Comparison of ENCODE assay signal across 1 cellular context in the genomic region with DNA sequence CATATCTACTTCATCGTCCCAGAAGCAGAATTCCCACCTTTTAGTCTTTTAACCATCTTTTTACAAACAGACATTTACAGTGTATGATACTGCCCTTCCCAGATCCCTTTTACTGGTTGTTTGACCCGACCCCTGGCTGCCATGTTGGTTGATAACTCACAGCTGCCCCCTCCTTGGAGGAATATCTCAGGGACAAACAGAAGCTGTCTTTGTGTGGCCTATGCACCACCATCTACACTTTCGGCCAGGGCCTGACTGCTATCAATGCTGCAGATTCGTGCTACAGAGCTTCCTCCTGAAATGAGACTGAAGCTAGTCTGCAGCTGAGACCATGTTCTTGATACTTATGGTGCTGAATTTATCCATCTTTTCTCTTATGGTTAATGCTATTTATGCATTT.
TF ChIP-seq lines count a peak whose summit lies in the region.

No MANE protein-coding gene starts in this region.

TF ChIP-seq in WTC11, 78 proteins besides CTCF, POLR2A, EP300 and RAD21 (continued from another document):
- TF ChIP-seq, protein P1, sequence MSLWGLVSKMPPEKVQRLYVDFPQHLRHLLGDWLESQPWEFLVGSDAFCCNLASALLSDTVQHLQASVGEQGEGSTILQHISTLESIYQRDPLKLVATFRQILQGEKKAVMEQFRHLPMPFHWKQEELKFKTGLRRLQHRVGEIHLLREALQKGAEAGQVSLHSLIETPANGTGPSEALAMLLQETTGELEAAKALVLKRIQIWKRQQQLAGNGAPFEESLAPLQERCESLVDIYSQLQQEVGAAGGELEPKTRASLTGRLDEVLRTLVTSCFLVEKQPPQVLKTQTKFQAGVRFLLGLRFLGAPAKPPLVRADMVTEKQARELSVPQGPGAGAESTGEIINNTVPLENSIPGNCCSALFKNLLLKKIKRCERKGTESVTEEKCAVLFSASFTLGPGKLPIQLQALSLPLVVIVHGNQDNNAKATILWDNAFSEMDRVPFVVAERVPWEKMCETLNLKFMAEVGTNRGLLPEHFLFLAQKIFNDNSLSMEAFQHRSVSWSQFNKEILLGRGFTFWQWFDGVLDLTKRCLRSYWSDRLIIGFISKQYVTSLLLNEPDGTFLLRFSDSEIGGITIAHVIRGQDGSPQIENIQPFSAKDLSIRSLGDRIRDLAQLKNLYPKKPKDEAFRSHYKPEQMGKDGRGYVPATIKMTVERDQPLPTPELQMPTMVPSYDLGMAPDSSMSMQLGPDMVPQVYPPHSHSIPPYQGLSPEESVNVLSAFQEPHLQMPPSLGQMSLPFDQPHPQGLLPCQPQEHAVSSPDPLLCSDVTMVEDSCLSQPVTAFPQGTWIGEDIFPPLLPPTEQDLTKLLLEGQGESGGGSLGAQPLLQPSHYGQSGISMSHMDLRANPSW (CRISPR knock-in tag; conservative IDR thresholded peaks at IDR 0.05; ENCODE audit: low read depth), result no peak
- TF ChIP-seq PRRX2 (CRISPR knock-in tag; IDR thresholded peaks at IDR 0.05) (no peak), ZNF121 (CRISPR knock-in tag; IDR thresholded peaks at IDR 0.05) (no peak), HMGA2 (CRISPR knock-in tag; IDR thresholded peaks at IDR 0.05) (no peak)
- TF ChIP-seq, protein P2, sequence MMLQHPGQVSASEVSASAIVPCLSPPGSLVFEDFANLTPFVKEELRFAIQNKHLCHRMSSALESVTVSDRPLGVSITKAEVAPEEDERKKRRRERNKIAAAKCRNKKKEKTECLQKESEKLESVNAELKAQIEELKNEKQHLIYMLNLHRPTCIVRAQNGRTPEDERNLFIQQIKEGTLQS (CRISPR knock-in tag; conservative IDR thresholded peaks at IDR 0.05), result no peak
- TF ChIP-seq, protein P3, sequence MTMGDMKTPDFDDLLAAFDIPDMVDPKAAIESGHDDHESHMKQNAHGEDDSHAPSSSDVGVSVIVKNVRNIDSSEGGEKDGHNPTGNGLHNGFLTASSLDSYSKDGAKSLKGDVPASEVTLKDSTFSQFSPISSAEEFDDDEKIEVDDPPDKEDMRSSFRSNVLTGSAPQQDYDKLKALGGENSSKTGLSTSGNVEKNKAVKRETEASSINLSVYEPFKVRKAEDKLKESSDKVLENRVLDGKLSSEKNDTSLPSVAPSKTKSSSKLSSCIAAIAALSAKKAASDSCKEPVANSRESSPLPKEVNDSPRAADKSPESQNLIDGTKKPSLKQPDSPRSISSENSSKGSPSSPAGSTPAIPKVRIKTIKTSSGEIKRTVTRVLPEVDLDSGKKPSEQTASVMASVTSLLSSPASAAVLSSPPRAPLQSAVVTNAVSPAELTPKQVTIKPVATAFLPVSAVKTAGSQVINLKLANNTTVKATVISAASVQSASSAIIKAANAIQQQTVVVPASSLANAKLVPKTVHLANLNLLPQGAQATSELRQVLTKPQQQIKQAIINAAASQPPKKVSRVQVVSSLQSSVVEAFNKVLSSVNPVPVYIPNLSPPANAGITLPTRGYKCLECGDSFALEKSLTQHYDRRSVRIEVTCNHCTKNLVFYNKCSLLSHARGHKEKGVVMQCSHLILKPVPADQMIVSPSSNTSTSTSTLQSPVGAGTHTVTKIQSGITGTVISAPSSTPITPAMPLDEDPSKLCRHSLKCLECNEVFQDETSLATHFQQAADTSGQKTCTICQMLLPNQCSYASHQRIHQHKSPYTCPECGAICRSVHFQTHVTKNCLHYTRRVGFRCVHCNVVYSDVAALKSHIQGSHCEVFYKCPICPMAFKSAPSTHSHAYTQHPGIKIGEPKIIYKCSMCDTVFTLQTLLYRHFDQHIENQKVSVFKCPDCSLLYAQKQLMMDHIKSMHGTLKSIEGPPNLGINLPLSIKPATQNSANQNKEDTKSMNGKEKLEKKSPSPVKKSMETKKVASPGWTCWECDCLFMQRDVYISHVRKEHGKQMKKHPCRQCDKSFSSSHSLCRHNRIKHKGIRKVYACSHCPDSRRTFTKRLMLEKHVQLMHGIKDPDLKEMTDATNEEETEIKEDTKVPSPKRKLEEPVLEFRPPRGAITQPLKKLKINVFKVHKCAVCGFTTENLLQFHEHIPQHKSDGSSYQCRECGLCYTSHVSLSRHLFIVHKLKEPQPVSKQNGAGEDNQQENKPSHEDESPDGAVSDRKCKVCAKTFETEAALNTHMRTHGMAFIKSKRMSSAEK (CRISPR knock-in tag; IDR thresholded peaks at IDR 0.05; ENCODE audit: borderline replicate concordance), result no peak
